ENCODE assay signal across 33 cellular contexts in the genomic region with DNA sequence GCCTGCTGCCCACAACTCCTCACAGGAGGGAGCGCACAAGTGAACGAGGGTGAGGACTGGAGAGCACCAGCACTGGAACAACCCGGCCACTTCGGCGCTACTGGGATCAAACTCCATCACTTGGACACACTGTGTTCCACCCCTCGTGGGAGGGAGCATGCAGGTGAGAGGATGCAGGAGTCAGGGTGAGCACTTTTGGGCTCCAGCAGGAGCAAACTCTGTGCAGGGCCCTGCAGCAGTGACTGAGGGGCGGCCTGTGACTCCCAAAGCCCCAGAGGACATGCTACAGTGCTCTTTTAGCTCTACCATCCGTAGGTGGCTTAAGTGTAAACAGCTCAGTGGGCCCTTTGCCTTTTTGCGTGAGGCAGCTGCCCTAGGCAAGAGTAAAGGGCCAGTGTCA.
"Had no signal": no experiment of that assay in that cellular context is flagged by ENCODE, and none has a peak within 500 bp of the region (broad histone marks: within the 10 kb centered on the region; RNA-seq: fewer than 3 reads in every experiment).

No MANE protein-coding gene starts in this region.

- H3K9me3 Mint-ChIP-seq: activated CD4-positive, alpha-beta memory T cell treated with anti-CD3 and anti-CD28 coated beads for 36 hours; activated CD4-positive, alpha-beta T cell treated with anti-CD3 and anti-CD28 coated beads, Interleukin-2, amount 10 ng/mL, durations not matched to agents 24 days and 14 days; activated naive CD4-positive, alpha-beta T cell treated with anti-CD3 and anti-CD28 coated beads for 36 hours; activated naive CD4-positive, alpha-beta T cell treated with anti-CD3 and anti-CD28 coated beads, Interleukin-2, amount 50 U/mL, for 24 hours; activated naive CD8-positive, alpha-beta T cell treated with anti-CD3 and anti-CD28 coated beads for 36 hours; activated naive CD8-positive, alpha-beta T cell treated with anti-CD3 and anti-CD28 coated beads, Interleukin-2, amount 50 U/mL, for 24 hours; activated T-helper 1 cell treated with anti-CD3 and anti-CD28 coated beads, Interleukin-12 subunit alpha, Interleukin-12 subunit beta, Interleukin-2, Interleukin-4 antibody, amounts not matched to agents 30 ng/mL and 10 ng/mL and 1 ng/mL, durations not matched to agents 14 hours and 24 hours and 36 hours; activated T-helper 2 cell treated with anti-CD3 and anti-CD28 coated beads, Interferon-gamma antibody, Interleukin-2, Interleukin-4, amounts not matched to agents 10 μg/mL and 5 μg/mL and 100 μg/mL, durations not matched to agents 14 hours and 24 hours and 36 hours; effector memory CD8-positive, alpha-beta T cell had no signal

- H3K4me3 ChIP-seq: adrenal gland, body of pancreas, esophagus muscularis mucosa, gastrocnemius medialis had no signal

- H3K27me3 Mint-ChIP-seq: activated CD4-positive, alpha-beta memory T cell treated with anti-CD3 and anti-CD28 coated beads for 36 hours; activated CD4-positive, alpha-beta T cell treated with anti-CD3 and anti-CD28 coated beads for 36 hours; activated CD8-positive, alpha-beta memory T cell treated with anti-CD3 and anti-CD28 coated beads, Interleukin-2, amount 10 ng/mL, durations not matched to agents 7 days and 5 days; activated naive CD4-positive, alpha-beta T cell treated with anti-CD3 and anti-CD28 coated beads, Interleukin-2, amount 50 U/mL, for 24 hours; activated naive CD8-positive, alpha-beta T cell treated with anti-CD3 and anti-CD28 coated beads for 36 hours; activated naive CD8-positive, alpha-beta T cell treated with anti-CD3 and anti-CD28 coated beads, Interleukin-2, amount 50 U/mL, for 24 hours had no signal

- H3K27me3 ChIP-seq: adrenal gland, body of pancreas, esophagus muscularis mucosa, foreskin keratinocyte, gastrocnemius medialis had no signal

- H3K4me1 ChIP-seq: foreskin keratinocyte had no signal

- DNase-seq: activated CD4-positive, alpha-beta memory T cell treated with anti-CD3 and anti-CD28 coated beads for 36 hours; activated CD4-positive, alpha-beta T cell treated with anti-CD3 and anti-CD28 coated beads for 36 hours; activated CD4-positive, CD25-positive, alpha-beta regulatory T cell; activated CD4-positive, CD25-positive, alpha-beta regulatory T cell treated with anti-CD3 and anti-CD28 coated beads, Interleukin-2, amount 50 U/mL, for 72 hours; activated CD8-positive, alpha-beta memory T cell treated with anti-CD3 and anti-CD28 coated beads, Interleukin-2, amount 10 ng/mL, durations not matched to agents 7 days and 5 days; activated CD8-positive, alpha-beta memory T cell treated with anti-CD3 and anti-CD28 coated beads, Interleukin-2, amount 50 U/mL, for 4 hours; activated CD8-positive, alpha-beta T cell treated with anti-CD3 and anti-CD28 coated beads, Interleukin-2, amount 10 ng/mL, durations not matched to agents 7 days and 5 days; activated effector memory CD4-positive, alpha-beta T cell treated with anti-CD3 and anti-CD28 coated beads, Interleukin-2, amount 50 U/mL, for 16 hours; activated naive CD4-positive, alpha-beta T cell treated with anti-CD3 and anti-CD28 coated beads for 36 hours; activated naive CD8-positive, alpha-beta T cell treated with anti-CD3 and anti-CD28 coated beads for 36 hours; activated naive CD8-positive, alpha-beta T cell treated with anti-CD3 and anti-CD28 coated beads, Interleukin-2, amount 50 U/mL, for 24 hours; activated T-cell treated with anti-CD3 and anti-CD28 coated beads, Interleukin-2, amount 50 U/mL, for 1 hour; activated T-cell treated with anti-CD3 and anti-CD28 coated beads, Interleukin-2, amount 50 U/mL, for 48 hours; adrenal gland; amygdala; aorta; body of pancreas; caudate nucleus; cortex of kidney; dermis blood vessel endothelial cell; effector CD4-positive, alpha-beta T cell; effector memory CD8-positive, alpha-beta T cell; erythroblast; foreskin keratinocyte; gastrocnemius medialis; glutamatergic neuron; T-helper 2 cell had no signal

- ATAC-seq: activated CD4-positive, alpha-beta T cell treated with anti-CD3 and anti-CD28 coated beads for 36 hours; activated CD8-positive, alpha-beta memory T cell treated with anti-CD3 and anti-CD28 coated beads, Interleukin-2, amount 10 ng/mL, durations not matched to agents 7 days and 5 days; activated CD8-positive, alpha-beta T cell treated with anti-CD3 and anti-CD28 coated beads, Interleukin-2, amount 10 ng/mL, durations not matched to agents 7 days and 5 days; activated naive CD8-positive, alpha-beta T cell treated with anti-CD3 and anti-CD28 coated beads, Interleukin-2, amount 50 U/mL, for 24 hours; body of pancreas; effector memory CD8-positive, alpha-beta T cell; foreskin keratinocyte; gastrocnemius medialis had no signal

- H3K9me3 ChIP-seq: adrenal gland, body of pancreas, esophagus muscularis mucosa, gastrocnemius medialis had no signal

- FAIRE-seq: colon had no signal

- H3K36me3 ChIP-seq: adrenal gland, esophagus muscularis mucosa, gastrocnemius medialis had no signal

- H3K27ac Mint-ChIP-seq: activated CD4-positive, alpha-beta memory T cell treated with anti-CD3 and anti-CD28 coated beads for 36 hours; activated CD4-positive, alpha-beta T cell treated with anti-CD3 and anti-CD28 coated beads for 36 hours; activated CD4-positive, alpha-beta T cell treated with anti-CD3 and anti-CD28 coated beads, Interleukin-2, amount 10 ng/mL, durations not matched to agents 24 days and 14 days; activated CD8-positive, alpha-beta memory T cell treated with anti-CD3 and anti-CD28 coated beads, Interleukin-2, amount 10 ng/mL, durations not matched to agents 7 days and 5 days; activated CD8-positive, alpha-beta T cell treated with anti-CD3 and anti-CD28 coated beads, Interleukin-2, amount 10 ng/mL, durations not matched to agents 7 days and 5 days; activated naive CD4-positive, alpha-beta T cell treated with anti-CD3 and anti-CD28 coated beads for 36 hours; activated naive CD4-positive, alpha-beta T cell treated with anti-CD3 and anti-CD28 coated beads, Interleukin-2, amount 50 U/mL, for 24 hours; activated naive CD8-positive, alpha-beta T cell treated with anti-CD3 and anti-CD28 coated beads for 36 hours; activated naive CD8-positive, alpha-beta T cell treated with anti-CD3 and anti-CD28 coated beads, Interleukin-2, amount 50 U/mL, for 24 hours; activated T-helper 1 cell treated with anti-CD3 and anti-CD28 coated beads, Interleukin-12 subunit alpha, Interleukin-12 subunit beta, Interleukin-2, Interleukin-4 antibody, amounts not matched to agents 30 ng/mL and 10 ng/mL and 1 ng/mL, durations not matched to agents 14 hours and 24 hours and 36 hours; activated T-helper 2 cell treated with anti-CD3 and anti-CD28 coated beads, Interferon-gamma antibody, Interleukin-2, Interleukin-4, amounts not matched to agents 10 μg/mL and 5 μg/mL and 100 μg/mL, durations not matched to agents 14 hours and 24 hours and 36 hours; effector memory CD8-positive, alpha-beta T cell had no signal

- H3K4me3 Mint-ChIP-seq: activated CD4-positive, alpha-beta memory T cell treated with anti-CD3 and anti-CD28 coated beads for 36 hours; activated CD4-positive, alpha-beta T cell treated with anti-CD3 and anti-CD28 coated beads for 36 hours; activated CD4-positive, alpha-beta T cell treated with anti-CD3 and anti-CD28 coated beads, Interleukin-2, amount 10 ng/mL, durations not matched to agents 24 days and 14 days; activated CD8-positive, alpha-beta memory T cell treated with anti-CD3 and anti-CD28 coated beads, Interleukin-2, amount 10 ng/mL, durations not matched to agents 7 days and 5 days; activated CD8-positive, alpha-beta T cell treated with anti-CD3 and anti-CD28 coated beads, Interleukin-2, amount 10 ng/mL, durations not matched to agents 7 days and 5 days; activated naive CD4-positive, alpha-beta T cell treated with anti-CD3 and anti-CD28 coated beads for 36 hours; activated naive CD4-positive, alpha-beta T cell treated with anti-CD3 and anti-CD28 coated beads, Interleukin-2, amount 50 U/mL, for 24 hours; activated naive CD8-positive, alpha-beta T cell treated with anti-CD3 and anti-CD28 coated beads for 36 hours; activated naive CD8-positive, alpha-beta T cell treated with anti-CD3 and anti-CD28 coated beads, Interleukin-2, amount 50 U/mL, for 24 hours; activated T-helper 1 cell treated with anti-CD3 and anti-CD28 coated beads, Interleukin-12 subunit alpha, Interleukin-12 subunit beta, Interleukin-2, Interleukin-4 antibody, amounts not matched to agents 30 ng/mL and 10 ng/mL and 1 ng/mL, durations not matched to agents 14 hours and 24 hours and 36 hours; effector memory CD8-positive, alpha-beta T cell had no signal

- H3K27ac ChIP-seq: adrenal gland, body of pancreas, esophagus muscularis mucosa, foreskin keratinocyte, gastrocnemius medialis had no signal
